8 cellular contexts compared by ENCODE assay signal in the genomic region with DNA sequence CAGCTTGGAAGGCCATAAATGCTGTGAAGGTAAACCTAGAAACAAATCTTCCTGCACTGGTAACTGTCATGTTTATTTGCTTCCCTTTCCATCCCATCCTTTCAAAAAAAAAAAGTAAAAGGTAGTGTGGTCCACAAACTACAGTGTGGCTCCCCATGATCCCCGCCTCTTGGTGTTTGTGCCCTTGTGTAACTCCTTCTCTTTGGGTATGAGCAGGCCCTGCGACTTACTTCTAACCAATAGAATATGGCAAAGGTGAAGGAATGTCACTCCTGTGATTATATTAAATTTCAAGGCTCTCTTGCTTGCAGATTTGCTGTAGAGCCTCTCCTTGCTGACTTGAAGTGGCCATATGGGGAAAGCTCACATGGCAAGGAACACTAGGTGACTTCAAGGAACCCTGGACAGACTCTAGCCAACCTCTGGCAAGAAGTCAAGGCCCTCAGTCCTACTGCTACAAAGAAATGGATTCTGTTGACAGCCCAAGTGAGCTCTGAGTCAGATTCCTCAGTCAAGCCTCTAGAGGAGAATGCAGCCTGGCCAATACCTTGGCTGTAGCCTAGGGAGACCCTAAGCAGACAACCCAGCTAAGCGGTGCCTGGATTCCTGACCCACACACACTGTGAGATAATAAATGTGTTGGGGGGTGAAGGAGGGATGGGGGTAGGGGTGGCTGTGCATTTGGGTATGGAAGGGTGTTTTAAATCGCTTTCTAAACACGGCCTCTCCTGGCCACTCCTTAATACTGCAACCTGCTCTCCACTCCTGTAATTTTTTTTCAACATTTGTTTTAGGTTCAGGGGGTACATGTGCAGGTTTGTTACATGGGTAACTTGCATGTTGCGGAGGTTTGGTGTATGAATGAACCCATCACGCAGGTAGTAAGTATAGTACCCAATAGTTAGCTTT.
A peak's percentile ranks its signal among the peaks of the same experiment; 100 is the strongest.
DNase-seq lines count a peak whose midpoint lies in the region; ATAC-seq, FAIRE-seq and TF ChIP-seq lines count a peak whose summit lies in the region.
"Not testable (repeated sequence)": the region's sequence is repeated elsewhere in the genome, so short reads cannot be mapped to it uniquely, and the experiment has no call there.

No MANE protein-coding gene starts in this region.

- not testable (repeated sequence) for TF ChIP-seq POLR2A in K562 (conservative IDR thresholded peaks at IDR 0.05); right lobe of liver (IDR thresholded peaks at IDR 0.05); gastrocnemius medialis (IDR thresholded peaks at IDR 0.05)

- H3K27me3 ChIP-seq in RWPE2 (ENCODE audit: insufficient read depth, poor library complexity, severe bottlenecking); K562 (ENCODE audit: control insufficient read depth in 2 of 2, insufficient read depth in 2 of 2, low read length in 2 of 2); heart right ventricle; right lobe of liver; gastrocnemius medialis; aorta (ENCODE audit: control insufficient read depth in 1 of 2, insufficient read depth in 2 of 2, low read length in 1 of 2): not testable (repeated sequence)

- H3K36me3 ChIP-seq in RWPE2 (ENCODE audit: low read depth); K562 (ENCODE audit: control insufficient read depth, insufficient read depth, low read length); heart right ventricle; right lobe of liver; gastrocnemius medialis; aorta (ENCODE audit: control insufficient read depth in 1 of 2, insufficient read depth in 2 of 2, low read length in 1 of 2): not testable (repeated sequence)

- H2AFZ ChIP-seq in K562 (ENCODE audit: low read depth, low read length): not testable (repeated sequence)

- intact Hi-C loops in K562 (cut with micrococcal nuclease); heart right ventricle (cut with DNase I); right lobe of liver (cut with DNase I); gastrocnemius medialis (cut with DNase I; ENCODE audit: low total_unique reads); aorta (cut with DNase I): not testable (repeated sequence)

- POLR2A ChIA-PET in K562 (lab: Yijun Ruan, JAX): not testable (repeated sequence)

- 83% methylated on average over 1 of the region's 7 CpGs for WGBS in K562 (ENCODE audit: insufficient coverage, low coverage, missing lambda C conversion rate)
- 63 to 67% methylated on average over 1 of the region's 7 CpGs for WGBS in heart right ventricle, 2 donors
- 100% methylated on average over 1 of the region's 7 CpGs for WGBS in right lobe of liver (ENCODE audit: insufficient coverage, low coverage, low lambda C conversion rate, missing lambda C conversion rate)
- 97 to 100% methylated on average over 1 of the region's 7 CpGs for WGBS in aorta, 2 donors

- TF ChIP-seq RAD21 in K562 (CRISPR knock-in tag; conservative IDR thresholded peaks at IDR 0.05 in 1 of 2, IDR thresholded peaks at IDR 0.05 in 1 of 2): not testable (repeated sequence)

- in situ Hi-C loops in G401 (cut with HindIII; ENCODE audit: low sequenced_read_pairs); gastrocnemius medialis (cut with MboI; ENCODE audit: low sequenced_read_pairs in 4 of 4): not testable (repeated sequence)
- in situ Hi-C loops in K562 (cut with MboI): loop anchor here (25.0 kb wide), 1 partner anchor 306 kb away; no protein-coding TSS in a partner anchor

- ATAC-seq in RWPE2 (ENCODE audit: low read depth) (peak; percentile 29; the same call in 1 of the 3 replicates), K562 (peak; percentile 76), heart right ventricle (peak in 6 of 8 donors; percentile 6 to 77 (median 28)), right lobe of liver (peak; percentile 65 to 76 (median 72)), gastrocnemius medialis (peak; percentile 66 to 68), aorta (ENCODE audit: low FRiP score) (peak; percentile 62)

- H3K9me1 ChIP-seq in K562 (ENCODE audit: control insufficient read depth, insufficient read depth, low read length): not testable (repeated sequence)

- not testable (repeated sequence) for H3K4me2 ChIP-seq in K562 (ENCODE audit: insufficient read depth, low read length)

- H4K20me1 ChIP-seq in K562 (replicated peaks; ENCODE audit: control insufficient read depth, insufficient read depth, low read length): not testable (repeated sequence)

- H3K4me3 ChIP-seq in RWPE2 (ENCODE audit: severe bottlenecking); K562; fibroblast of mammary gland (ENCODE audit: control insufficient read depth, low read depth, low read length); heart right ventricle; right lobe of liver; gastrocnemius medialis; aorta (ENCODE audit: low read length in 2 of 2): not testable (repeated sequence)

- H3K79me2 ChIP-seq in K562 (ENCODE audit: control insufficient read depth, insufficient read depth, low read length): peaks cover 12% of the 10 kb centered on the region

- FAIRE-seq in K562 (lab: Jason Lieb, UNC): not testable (repeated sequence)

- not testable (repeated sequence) for TF ChIP-seq EP300 in K562 (IDR thresholded peaks at IDR 0.05; ENCODE audit: low read length)

- not testable (repeated sequence) for H3K9ac ChIP-seq in K562 (ENCODE audit: insufficient read depth in 1 of 2, low read depth in 2 of 2, low read length in 2 of 2)

- DNase-seq in G401 (ENCODE audit: low spot score): peak; percentile 2
- not testable (repeated sequence) for DNase-seq in RWPE2 (ENCODE audit: low spot score); K562 (ENCODE audit: extremely low read depth in 1 of 4, low spot score in 3 of 4); heart right ventricle; right lobe of liver
- DNase-seq in fibroblast of mammary gland (ENCODE audit: low read depth): peak; percentile 9
- DNase-seq in gastrocnemius medialis: peak; percentile 52 to 61
- DNase-seq in aorta: peak in 1 of 2 donors; percentile 48

- BruUV-seq in K562 (replicated peaks; lab: Mats Ljungman, UMichigan): not testable (repeated sequence)

- H3K9me3 ChIP-seq in RWPE2 (ENCODE audit: severe bottlenecking); K562 (replicated peaks; ENCODE audit: control insufficient read depth, insufficient read depth, low read depth, low read length); heart right ventricle; right lobe of liver; gastrocnemius medialis; aorta (ENCODE audit: control insufficient read depth, low read length): not testable (repeated sequence)

- CTCF ChIA-PET in K562 (lab: Yijun Ruan, JAX; ENCODE audit: low intra/inter-chr PET ratio): not testable (repeated sequence)

- not testable (repeated sequence) for H3K27ac ChIP-seq in RWPE2 (ENCODE audit: poor library complexity, severe bottlenecking); K562 (ENCODE audit: extremely low read depth, low read depth, low read length); heart right ventricle; right lobe of liver; aorta (ENCODE audit: low read depth in 1 of 2, low read length in 2 of 2)
- H3K27ac ChIP-seq in gastrocnemius medialis: peak overlapping the region in 3 of 4 donors; percentile 56 to 76 (median 68)

- TF ChIP-seq CTCF in RWPE2 (IDR thresholded peaks at IDR 0.05; ENCODE audit: poor library complexity, severe bottlenecking); K562 (IDR thresholded peaks at IDR 0.05 in 2 of 3, conservative IDR thresholded peaks at IDR 0.05 in 1 of 3; ENCODE audit: insufficient read depth in 2 of 3, low read depth in 1 of 3, low read length in 3 of 3); fibroblast of mammary gland (conservative IDR thresholded peaks at IDR 0.05; ENCODE audit: control insufficient read depth, insufficient read depth, low read depth, low read length); heart right ventricle (IDR thresholded peaks at IDR 0.05); right lobe of liver (IDR thresholded peaks at IDR 0.05); gastrocnemius medialis (IDR thresholded peaks at IDR 0.05 in 4 of 5, conservative IDR thresholded peaks at IDR 0.05 in 1 of 5): not testable (repeated sequence)

- not testable (repeated sequence) for H3K4me1 ChIP-seq in RWPE2 (ENCODE audit: insufficient read depth, poor library complexity, severe bottlenecking); K562 (replicated peaks in 1 of 2; ENCODE audit: control insufficient read depth in 2 of 2, insufficient read depth in 2 of 2, low read length in 2 of 2); heart right ventricle; right lobe of liver; gastrocnemius medialis; aorta (ENCODE audit: control insufficient read depth in 1 of 2, insufficient read depth in 2 of 2, low read length in 2 of 2)
